ENCODE assay signal across 20 cellular contexts in the genomic region with DNA sequence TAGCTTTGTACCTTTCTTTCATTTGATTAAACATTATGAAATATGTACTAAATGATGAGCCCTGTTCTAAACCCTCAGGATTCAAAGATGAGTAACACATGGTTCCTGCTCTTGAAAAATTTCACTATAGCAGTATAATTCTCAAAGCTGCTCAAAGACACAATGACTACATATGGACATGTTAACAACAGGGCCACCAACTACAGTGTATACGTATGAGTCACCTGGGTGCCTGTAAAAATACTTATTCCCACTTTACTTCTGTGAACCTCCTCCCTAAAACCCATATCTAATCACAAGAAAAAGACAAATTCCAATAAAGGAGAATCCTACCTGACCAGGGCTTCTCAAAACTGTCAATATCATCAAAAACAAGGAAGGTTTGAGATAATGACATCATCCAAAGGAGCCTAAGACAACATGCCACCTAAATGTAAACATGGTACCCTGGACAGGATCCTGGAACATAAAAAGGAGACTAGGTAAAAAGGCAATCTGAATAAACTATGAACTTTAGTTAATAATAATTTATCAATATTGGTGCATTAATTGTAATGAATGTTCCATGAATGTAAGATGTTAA.
DNase-seq lines count a peak whose midpoint lies in the region; ATAC-seq, FAIRE-seq and TF ChIP-seq lines count a peak whose summit lies in the region.
"Had no signal": no experiment of that assay in that cellular context is flagged by ENCODE, and none has a peak within 500 bp of the region (broad histone marks: within the 10 kb centered on the region; RNA-seq: fewer than 3 reads in every experiment).

No MANE protein-coding gene starts in this region.

- no peaks in the 10 kb centered on the region for H3K9me3 ChIP-seq in HEK293 (ENCODE audit: control insufficient read depth, insufficient read depth, low read depth, low read length)
- H3K9me3 ChIP-seq in K562 (replicated peaks; ENCODE audit: control insufficient read depth, insufficient read depth, low read depth, low read length) = no peaks in the 10 kb centered on the region
- H3K9me3 ChIP-seq: BLaER1 had no signal

- H3K27ac ChIP-seq in HEK293 (ENCODE audit: extremely low read depth, low read depth, low read length) = no peak overlapping the region
- no peak overlapping the region for H3K27ac ChIP-seq in K562 (ENCODE audit: extremely low read depth, low read depth, low read length)
- H3K27ac ChIP-seq: BLaER1, HL-60 had no signal

- H3K4me1 ChIP-seq in HEK293 (ENCODE audit: control insufficient read depth, insufficient read depth, low read length) (no peaks in the 10 kb centered on the region), K562 (replicated peaks in 1 of 2; ENCODE audit: control insufficient read depth in 2 of 2, insufficient read depth in 2 of 2, low read length in 2 of 2) (peaks cover 0 to 9% of the 10 kb centered on the region in 2 experiments; a peak in 2 of 5 replicates)

- no peak overlapping the region for H3K4me3 ChIP-seq in HEK293 (ENCODE audit: low read depth, low read length)
- no peak overlapping the region for H3K4me3 ChIP-seq in K562
- H3K4me3 ChIP-seq: BLaER1 had no signal

- no peak for TF ChIP-seq POLR2A in K562 (conservative IDR thresholded peaks at IDR 0.05)

- TF ChIP-seq RAD21 in K562 (CRISPR knock-in tag; conservative IDR thresholded peaks at IDR 0.05 in 1 of 2, IDR thresholded peaks at IDR 0.05 in 1 of 2) = no peak

- DNase-seq in ELR (ENCODE audit: low read depth) = peak; percentile 29
- no peak for DNase-seq in K562 (ENCODE audit: extremely low read depth in 1 of 4, low spot score in 3 of 4)
- no peak for DNase-seq in GM10248 (ENCODE audit: extremely low spot score)
- no peak for DNase-seq in stimulated activated effector memory CD8-positive, alpha-beta T cell treated with anti-CD3 and anti-CD28 coated beads, Interleukin-12 subunit alpha, Interleukin-12 subunit beta, amount 100 ng/mL, for 72 hours (ENCODE audit: low spot score in 2 of 2)
- DNase-seq in ACHN = no peak
- DNase-seq: Calu3; CD4-positive, alpha-beta memory T cell; GDM1; GOT3; H7; Kasumi-1; KG1 had no signal

- CTCF ChIA-PET in HEK293 (lab: Yijun Ruan, JAX) = no interaction called here
- CTCF ChIA-PET in K562 (lab: Yijun Ruan, JAX; ENCODE audit: low intra/inter-chr PET ratio) = no interaction called here
- CTCF ChIA-PET in GM10248 (lab: Yijun Ruan, JAX) = interaction anchor here (0.8 kb wide), 1 partner anchor 13 kb away, joined by 3 read pairs; no protein-coding TSS in a partner anchor

- peaks cover 5% of the 10 kb centered on the region for H3K36me3 Mint-ChIP-seq in stimulated activated effector memory CD8-positive, alpha-beta T cell treated with anti-CD3 and anti-CD28 coated beads, Interleukin-12 subunit alpha, Interleukin-12 subunit beta, amount 100 ng/mL, for 72 hours

- intact Hi-C loops in K562 (cut with micrococcal nuclease) = no loop called here

- no peak for TF ChIP-seq EP300 in K562 (IDR thresholded peaks at IDR 0.05; ENCODE audit: low read length)

- no peaks in the 10 kb centered on the region for H3K9me3 Mint-ChIP-seq in stimulated activated effector memory CD8-positive, alpha-beta T cell treated with anti-CD3 and anti-CD28 coated beads, Interleukin-12 subunit alpha, Interleukin-12 subunit beta, amount 100 ng/mL, for 72 hours

- H3K9me1 ChIP-seq in K562 (ENCODE audit: control insufficient read depth, insufficient read depth, low read length) = no peaks in the 10 kb centered on the region

- no peak overlapping the region for H3K4me3 Mint-ChIP-seq in stimulated activated effector memory CD8-positive, alpha-beta T cell treated with anti-CD3 and anti-CD28 coated beads, Interleukin-12 subunit alpha, Interleukin-12 subunit beta, amount 100 ng/mL, for 72 hours
- H3K4me3 Mint-ChIP-seq: CD14-positive monocyte; CD4-positive, alpha-beta memory T cell had no signal

- H3K79me2 ChIP-seq in K562 (ENCODE audit: control insufficient read depth, insufficient read depth, low read length) = no peaks in the 10 kb centered on the region

- ATAC-seq in K562 (no peak), esophagus mucosa (peak; percentile 27)
- no peak for ATAC-seq in stimulated activated effector memory CD8-positive, alpha-beta T cell treated with anti-CD3 and anti-CD28 coated beads, Interleukin-12 subunit alpha, Interleukin-12 subunit beta, amount 100 ng/mL, for 72 hours

- no peak overlapping the region for H3K27ac Mint-ChIP-seq in stimulated activated effector memory CD8-positive, alpha-beta T cell treated with anti-CD3 and anti-CD28 coated beads, Interleukin-12 subunit alpha, Interleukin-12 subunit beta, amount 100 ng/mL, for 72 hours
- H3K27ac Mint-ChIP-seq: CD14-positive monocyte; CD4-positive, alpha-beta memory T cell; IgD-negative memory B cell had no signal

- no peak overlapping the region for H2AFZ ChIP-seq in K562 (ENCODE audit: low read depth, low read length)

- H3K36me3 ChIP-seq in HEK293 (ENCODE audit: control insufficient read depth in 2 of 2, insufficient read depth in 1 of 2, low read length in 2 of 2) (no peaks in the 10 kb centered on the region), K562 (ENCODE audit: control insufficient read depth, insufficient read depth, low read length) (no peaks in the 10 kb centered on the region)
- H3K36me3 ChIP-seq: BLaER1 had no signal

- no TSS peak for BruUV-seq in K562 (replicated peaks; lab: Mats Ljungman, UMichigan)

- TF ChIP-seq CTCF in HEK293 (tag by site-specific recombination; IDR thresholded peaks at IDR 0.05) (no peak), K562 (IDR thresholded peaks at IDR 0.05 in 2 of 3, conservative IDR thresholded peaks at IDR 0.05 in 1 of 3; ENCODE audit: insufficient read depth in 2 of 3, low read depth in 1 of 3, low read length in 3 of 3) (no peak), GM10248 (IDR thresholded peaks at IDR 0.05; ENCODE audit: control extremely low read depth, extremely low read depth, low read depth, missing control alignments) (no peak)

- FAIRE-seq in K562 (lab: Jason Lieb, UNC) = no peak
- FAIRE-seq: A204.1, HTR-8/SVneo had no signal

- H3K4me2 ChIP-seq in K562 (ENCODE audit: insufficient read depth, low read length) = no peak overlapping the region
- H3K4me2 ChIP-seq: BLaER1 had no signal

- POLR2A ChIA-PET in HEK293 (lab: Yijun Ruan, JAX) = no interaction called here
- POLR2A ChIA-PET in K562 (lab: Yijun Ruan, JAX) = no interaction called here
- POLR2A ChIA-PET in GM10248 (lab: Yijun Ruan, JAX) = no interaction called here

- WGBS in K562 (ENCODE audit: insufficient coverage, low coverage, missing lambda C conversion rate) = 8% methylated on average over 1 of the region's 1 CpG

- no peaks in the 10 kb centered on the region; a peak in 1 of 5 replicates for H3K27me3 ChIP-seq in K562 (ENCODE audit: control insufficient read depth in 2 of 2, insufficient read depth in 2 of 2, low read length in 2 of 2)
- H3K27me3 ChIP-seq: BLaER1 had no signal

- in situ Hi-C loops in K562 (cut with MboI) (no loop called here), ACHN (cut with HindIII; ENCODE audit: low pct_ligation_motif_present, low pct_unique_long_range_greater_than_20kb, low sequenced_read_pairs) (no loop called here)

- H4K20me1 ChIP-seq in K562 (replicated peaks; ENCODE audit: control insufficient read depth, insufficient read depth, low read length) = no peaks in the 10 kb centered on the region
- H4K20me1 ChIP-seq: BLaER1 had no signal

- no peak overlapping the region for H3K9ac ChIP-seq in K562 (ENCODE audit: insufficient read depth in 1 of 2, low read depth in 2 of 2, low read length in 2 of 2)
- H3K9ac ChIP-seq: BLaER1 had no signal

- peaks cover 5% of the 10 kb centered on the region for H3K4me1 Mint-ChIP-seq in stimulated activated effector memory CD8-positive, alpha-beta T cell treated with anti-CD3 and anti-CD28 coated beads, Interleukin-12 subunit alpha, Interleukin-12 subunit beta, amount 100 ng/mL, for 72 hours

TF ChIP-seq in HEK293, 187 proteins besides CTCF, POLR2A, EP300 and RAD21 (continues in another document):
- no peak for TF ChIP-seq INSM2 (tag by site-specific recombination; IDR thresholded peaks at IDR 0.05)

TF ChIP-seq in K562, 482 proteins besides CTCF, POLR2A, EP300 and RAD21:
- TF ChIP-seq, protein P1, sequence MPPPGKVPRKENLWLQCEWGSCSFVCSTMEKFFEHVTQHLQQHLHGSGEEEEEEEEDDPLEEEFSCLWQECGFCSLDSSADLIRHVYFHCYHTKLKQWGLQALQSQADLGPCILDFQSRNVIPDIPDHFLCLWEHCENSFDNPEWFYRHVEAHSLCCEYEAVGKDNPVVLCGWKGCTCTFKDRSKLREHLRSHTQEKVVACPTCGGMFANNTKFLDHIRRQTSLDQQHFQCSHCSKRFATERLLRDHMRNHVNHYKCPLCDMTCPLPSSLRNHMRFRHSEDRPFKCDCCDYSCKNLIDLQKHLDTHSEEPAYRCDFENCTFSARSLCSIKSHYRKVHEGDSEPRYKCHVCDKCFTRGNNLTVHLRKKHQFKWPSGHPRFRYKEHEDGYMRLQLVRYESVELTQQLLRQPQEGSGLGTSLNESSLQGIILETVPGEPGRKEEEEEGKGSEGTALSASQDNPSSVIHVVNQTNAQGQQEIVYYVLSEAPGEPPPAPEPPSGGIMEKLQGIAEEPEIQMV (tag; conservative IDR thresholded peaks at IDR 0.05; ENCODE audit: low read depth) = no peak
- TF ChIP-seq, protein P2, sequence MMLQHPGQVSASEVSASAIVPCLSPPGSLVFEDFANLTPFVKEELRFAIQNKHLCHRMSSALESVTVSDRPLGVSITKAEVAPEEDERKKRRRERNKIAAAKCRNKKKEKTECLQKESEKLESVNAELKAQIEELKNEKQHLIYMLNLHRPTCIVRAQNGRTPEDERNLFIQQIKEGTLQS (IDR thresholded peaks at IDR 0.05) = peak; percentile 38
- TF ChIP-seq, protein P2 (CRISPR knock-in tag; conservative IDR thresholded peaks at IDR 0.05) = no peak
